In the genomic region with DNA sequence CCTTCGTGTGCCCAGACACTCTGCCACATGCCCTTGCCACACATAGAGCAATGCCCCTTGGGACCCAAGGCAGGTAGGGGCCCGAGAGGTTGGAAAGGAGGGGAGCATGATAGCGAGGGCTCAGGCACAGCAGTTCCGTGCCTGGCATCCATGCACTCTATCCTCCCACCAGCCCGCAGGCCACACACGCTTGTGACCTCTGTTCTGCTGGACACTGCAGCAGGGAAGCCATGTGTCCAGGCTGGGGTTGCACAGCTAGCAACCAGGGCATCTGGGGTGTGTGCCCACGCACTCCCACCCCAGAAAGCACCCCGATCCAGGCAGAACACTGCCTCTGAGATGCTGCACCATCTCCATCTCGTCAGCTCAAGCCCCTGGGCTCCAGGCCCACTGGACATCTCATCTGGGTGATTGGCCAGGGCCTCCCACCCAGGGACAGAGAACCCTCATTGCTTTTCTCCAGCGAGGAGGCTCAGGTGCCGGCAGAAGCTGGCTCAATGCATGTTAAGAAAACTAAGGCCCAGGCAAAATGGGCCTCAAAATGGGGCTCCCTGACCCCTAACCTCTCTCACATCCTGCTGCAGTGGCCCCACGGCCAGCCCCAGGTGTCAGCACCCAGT, we compare ENCODE assay signal across 18 cellular contexts.
"Had no signal": no experiment of that assay in that cellular context is flagged by ENCODE, and none has a peak within 500 bp of the region (broad histone marks: within the 10 kb centered on the region; RNA-seq: fewer than 3 reads in every experiment).

No MANE protein-coding gene starts in this region.

- H3K27me3 ChIP-seq: adrenal gland had no signal

- H3K36me3 Mint-ChIP-seq: activated naive CD8-positive, alpha-beta T cell treated with anti-CD3 and anti-CD28 coated beads, Interleukin-2, amount 10 ng/mL, durations not matched to agents 7 days and 5 days had no signal

- H3K36me3 ChIP-seq: adrenal gland had no signal

- ATAC-seq: activated CD4-positive, CD25-positive, alpha-beta regulatory T cell treated with anti-CD3 and anti-CD28 coated beads, Interleukin-2, amount 50 U/mL, for 24 hours; PC-3 had no signal

- H3K27ac ChIP-seq: adrenal gland had no signal

- H3K4me3 Mint-ChIP-seq: activated naive CD8-positive, alpha-beta T cell treated with anti-CD3 and anti-CD28 coated beads, Interleukin-2, amount 10 ng/mL, durations not matched to agents 7 days and 5 days; T-helper 1 cell treated with Interleukin-12 subunit alpha and Interleukin-12 subunit beta and Interleukin-4 antibody, amounts not matched to agents 30 μg/mL and 1 μg/mL, for 36 hours had no signal

- H3K9me3 Mint-ChIP-seq: activated naive CD8-positive, alpha-beta T cell treated with anti-CD3 and anti-CD28 coated beads, Interleukin-2, amount 10 ng/mL, durations not matched to agents 7 days and 5 days; T-helper 1 cell treated with Interleukin-12 subunit alpha and Interleukin-12 subunit beta and Interleukin-4 antibody, amounts not matched to agents 30 μg/mL and 1 μg/mL, for 36 hours had no signal

- H3K9me3 ChIP-seq: adrenal gland had no signal

- H3K4me3 ChIP-seq: adrenal gland had no signal

- H3K27ac Mint-ChIP-seq: activated naive CD8-positive, alpha-beta T cell treated with anti-CD3 and anti-CD28 coated beads, Interleukin-2, amount 10 ng/mL, durations not matched to agents 7 days and 5 days; T-helper 1 cell treated with Interleukin-12 subunit alpha and Interleukin-12 subunit beta and Interleukin-4 antibody, amounts not matched to agents 30 μg/mL and 1 μg/mL, for 36 hours had no signal

- DNase-seq: activated CD4-positive, alpha-beta T cell treated with anti-CD3 and anti-CD28 coated beads for 4 hours; activated CD4-positive, alpha-beta T cell treated with anti-CD3 and anti-CD28 coated beads, Interleukin-2, amount 50 U/mL, for 48 hours; activated CD8-positive, alpha-beta memory T cell treated with anti-CD3 and anti-CD28 coated beads, Interleukin-2, amount 50 U/mL, for 4 hours; activated naive CD4-positive, alpha-beta T cell treated with anti-CD3 and anti-CD28 coated beads, Interleukin-2, amount 50 U/mL, for 16 hours; activated naive CD8-positive, alpha-beta T cell treated with anti-CD3 and anti-CD28 coated beads, Interleukin-2, amount 10 ng/mL, durations not matched to agents 7 days and 5 days; activated T-cell treated with anti-CD3 and anti-CD28 coated beads, Interleukin-2, amount 50 U/mL, for 1 hour; KG1; NCI-H1105 treated with DMSO at 0.1 percent for 48 hours; NCI-H1436 treated with DMSO at 0.1 percent for 48 hours; NCI-H187; NCI-H2081 treated with DMSO at 0.1 percent for 48 hours; NCI-H446; NCI-H524; PC-3; SHP77 treated with DMSO at 0.1 percent for 48 hours had no signal
